Comparison of ENCODE assay signal across 2 cellular contexts in the genomic region with DNA sequence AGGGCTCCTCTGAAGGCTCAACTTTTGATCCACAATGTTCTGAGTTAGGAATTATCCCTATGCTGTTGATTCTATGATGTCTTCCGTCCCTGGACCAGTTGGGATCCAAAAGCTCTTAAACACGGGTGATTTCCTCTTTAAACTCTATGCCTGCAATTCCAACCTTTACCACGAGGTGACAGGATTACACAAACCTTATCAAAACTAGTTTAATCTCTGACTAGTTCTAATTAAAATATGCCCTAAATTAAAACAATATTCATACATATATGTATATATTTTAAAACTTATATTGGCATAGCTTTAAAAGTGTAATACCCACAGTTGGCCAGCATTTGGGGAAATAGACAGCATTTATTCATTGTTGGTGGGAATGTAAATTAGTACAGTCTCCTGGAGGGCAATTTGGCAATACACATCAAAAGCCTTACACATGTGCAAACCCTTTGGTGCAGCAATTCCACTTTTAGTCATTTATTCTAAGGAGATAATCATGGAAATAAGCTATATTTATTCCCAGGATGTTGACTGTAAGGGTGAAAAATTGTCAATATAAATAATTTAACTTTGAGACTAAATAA.
TF ChIP-seq lines count a peak whose summit lies in the region.

No MANE protein-coding gene starts in this region.

TF ChIP-seq in SK-N-SH, 30 proteins besides CTCF, POLR2A, EP300 and RAD21 (continued from another document):
- TF ChIP-seq, protein P1, sequence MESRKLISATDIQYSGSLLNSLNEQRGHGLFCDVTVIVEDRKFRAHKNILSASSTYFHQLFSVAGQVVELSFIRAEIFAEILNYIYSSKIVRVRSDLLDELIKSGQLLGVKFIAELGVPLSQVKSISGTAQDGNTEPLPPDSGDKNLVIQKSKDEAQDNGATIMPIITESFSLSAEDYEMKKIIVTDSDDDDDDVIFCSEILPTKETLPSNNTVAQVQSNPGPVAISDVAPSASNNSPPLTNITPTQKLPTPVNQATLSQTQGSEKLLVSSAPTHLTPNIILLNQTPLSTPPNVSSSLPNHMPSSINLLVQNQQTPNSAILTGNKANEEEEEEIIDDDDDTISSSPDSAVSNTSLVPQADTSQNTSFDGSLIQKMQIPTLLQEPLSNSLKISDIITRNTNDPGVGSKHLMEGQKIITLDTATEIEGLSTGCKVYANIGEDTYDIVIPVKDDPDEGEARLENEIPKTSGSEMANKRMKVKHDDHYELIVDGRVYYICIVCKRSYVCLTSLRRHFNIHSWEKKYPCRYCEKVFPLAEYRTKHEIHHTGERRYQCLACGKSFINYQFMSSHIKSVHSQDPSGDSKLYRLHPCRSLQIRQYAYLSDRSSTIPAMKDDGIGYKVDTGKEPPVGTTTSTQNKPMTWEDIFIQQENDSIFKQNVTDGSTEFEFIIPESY (IDR thresholded peaks at IDR 0.05; ENCODE audit: borderline replicate concordance, low read depth), result no peak
- TF ChIP-seq, protein P2, sequence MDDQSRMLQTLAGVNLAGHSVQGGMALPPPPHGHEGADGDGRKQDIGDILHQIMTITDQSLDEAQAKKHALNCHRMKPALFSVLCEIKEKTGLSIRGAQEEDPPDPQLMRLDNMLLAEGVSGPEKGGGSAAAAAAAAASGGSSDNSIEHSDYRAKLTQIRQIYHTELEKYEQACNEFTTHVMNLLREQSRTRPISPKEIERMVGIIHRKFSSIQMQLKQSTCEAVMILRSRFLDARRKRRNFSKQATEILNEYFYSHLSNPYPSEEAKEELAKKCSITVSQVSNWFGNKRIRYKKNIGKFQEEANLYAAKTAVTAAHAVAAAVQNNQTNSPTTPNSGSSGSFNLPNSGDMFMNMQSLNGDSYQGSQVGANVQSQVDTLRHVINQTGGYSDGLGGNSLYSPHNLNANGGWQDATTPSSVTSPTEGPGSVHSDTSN (IDR thresholded peaks at IDR 0.05), result no peak

TF ChIP-seq in SK-N-SH treated with all-trans-retinoic acid at 6 μM for 48 hours, 23 proteins besides CTCF, POLR2A, EP300 and RAD21 (continued from another document):
- TF ChIP-seq, protein P3, sequence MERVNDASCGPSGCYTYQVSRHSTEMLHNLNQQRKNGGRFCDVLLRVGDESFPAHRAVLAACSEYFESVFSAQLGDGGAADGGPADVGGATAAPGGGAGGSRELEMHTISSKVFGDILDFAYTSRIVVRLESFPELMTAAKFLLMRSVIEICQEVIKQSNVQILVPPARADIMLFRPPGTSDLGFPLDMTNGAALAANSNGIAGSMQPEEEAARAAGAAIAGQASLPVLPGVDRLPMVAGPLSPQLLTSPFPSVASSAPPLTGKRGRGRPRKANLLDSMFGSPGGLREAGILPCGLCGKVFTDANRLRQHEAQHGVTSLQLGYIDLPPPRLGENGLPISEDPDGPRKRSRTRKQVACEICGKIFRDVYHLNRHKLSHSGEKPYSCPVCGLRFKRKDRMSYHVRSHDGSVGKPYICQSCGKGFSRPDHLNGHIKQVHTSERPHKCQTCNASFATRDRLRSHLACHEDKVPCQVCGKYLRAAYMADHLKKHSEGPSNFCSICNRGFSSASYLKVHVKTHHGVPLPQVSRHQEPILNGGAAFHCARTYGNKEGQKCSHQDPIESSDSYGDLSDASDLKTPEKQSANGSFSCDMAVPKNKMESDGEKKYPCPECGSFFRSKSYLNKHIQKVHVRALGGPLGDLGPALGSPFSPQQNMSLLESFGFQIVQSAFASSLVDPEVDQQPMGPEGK (CRISPR knock-in tag; IDR thresholded peaks at IDR 0.05; ENCODE audit: borderline replicate concordance), result no peak
- TF ChIP-seq ESRRG (CRISPR knock-in tag; IDR thresholded peaks at IDR 0.05) (no peak), ISL1 (CRISPR knock-in tag; IDR thresholded peaks at IDR 0.05) (no peak)
- TF ChIP-seq, protein P4, sequence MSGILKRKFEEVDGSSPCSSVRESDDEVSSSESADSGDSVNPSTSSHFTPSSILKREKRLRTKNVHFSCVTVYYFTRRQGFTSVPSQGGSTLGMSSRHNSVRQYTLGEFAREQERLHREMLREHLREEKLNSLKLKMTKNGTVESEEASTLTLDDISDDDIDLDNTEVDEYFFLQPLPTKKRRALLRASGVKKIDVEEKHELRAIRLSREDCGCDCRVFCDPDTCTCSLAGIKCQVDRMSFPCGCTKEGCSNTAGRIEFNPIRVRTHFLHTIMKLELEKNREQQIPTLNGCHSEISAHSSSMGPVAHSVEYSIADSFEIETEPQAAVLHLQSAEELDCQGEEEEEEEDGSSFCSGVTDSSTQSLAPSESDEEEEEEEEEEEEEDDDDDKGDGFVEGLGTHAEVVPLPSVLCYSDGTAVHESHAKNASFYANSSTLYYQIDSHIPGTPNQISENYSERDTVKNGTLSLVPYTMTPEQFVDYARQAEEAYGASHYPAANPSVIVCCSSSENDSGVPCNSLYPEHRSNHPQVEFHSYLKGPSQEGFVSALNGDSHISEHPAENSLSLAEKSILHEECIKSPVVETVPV (CRISPR knock-in tag; IDR thresholded peaks at IDR 0.05), result no peak
